Comparison of ENCODE assay signal across 23 cellular contexts in genomic region chr10:75091173-75091572, GRCh38.
"Had no signal": no experiment of that assay in that cellular context is flagged by ENCODE, and none has a peak within 500 bp of the region (broad histone marks: within the 10 kb centered on the region; RNA-seq: fewer than 3 reads in every experiment).

No MANE protein-coding gene starts in this region.

- H3K4me3 ChIP-seq: cardiac muscle cell, MG63 had no signal

- H3K36me3 Mint-ChIP-seq: activated naive CD8-positive, alpha-beta T cell; T-cell had no signal

- H3K27me3 Mint-ChIP-seq: activated naive CD8-positive, alpha-beta T cell; T-cell had no signal

- FAIRE-seq: TTC549 had no signal

- H3K9me3 Mint-ChIP-seq: activated B cell treated with CpG ODN at 0.5 μM for 24 hours; activated CD4-positive, alpha-beta T cell treated with anti-CD3 and anti-CD28 coated beads, Interleukin-2, amount 10 ng/mL, durations not matched to agents 24 days and 14 days; activated naive CD4-positive, alpha-beta T cell treated with anti-CD3 and anti-CD28 coated beads for 36 hours; activated T-cell treated with anti-CD3 and anti-CD28 coated beads, Interleukin-2, amount 50 U/mL, for 4 hours; T-cell had no signal

- DNase-seq: activated B cell treated with CpG ODN at 0.5 μM for 24 hours; activated CD4-positive, alpha-beta T cell treated with anti-CD3 and anti-CD28 coated beads for 1 hour; activated CD4-positive, alpha-beta T cell treated with anti-CD3 and anti-CD28 coated beads, Interleukin-2, amount 10 ng/mL, durations not matched to agents 24 days and 14 days; activated CD4-positive, alpha-beta T cell treated with anti-CD3 and anti-CD28 coated beads, Interleukin-2, amount 50 U/mL, for 48 hours; activated CD8-positive, alpha-beta memory T cell treated with anti-CD3 and anti-CD28 coated beads for 24 hours; activated gamma-delta T cell; activated naive CD4-positive, alpha-beta T cell treated with anti-CD3 and anti-CD28 coated beads for 36 hours; activated T-cell treated with anti-CD3 and anti-CD28 coated beads, Interleukin-2, amount 50 U/mL, for 4 hours; brain microvascular endothelial cell; MG63; NCI-H146; NCI-H2029; NCI-H524 treated with DMSO at 0.1 percent for 48 hours; NCI-H82; PC-3; SHP77 treated with DMSO at 0.1 percent for 48 hours; T-cell; T-helper 2 cell; T1000 had no signal

- H3K9ac ChIP-seq: KMS-11 had no signal

- H3K4me2 ChIP-seq: KMS-11 had no signal

- H3K36me3 ChIP-seq: brain microvascular endothelial cell, cardiac muscle cell, MG63 had no signal

- ATAC-seq: activated T-cell treated with anti-CD3 and anti-CD28 coated beads, Interleukin-2, amount 50 U/mL, for 4 hours; PC-3; T-cell had no signal

- H3K27ac ChIP-seq: brain microvascular endothelial cell, cardiac muscle cell, KMS-11 had no signal

- H3K27me3 ChIP-seq: brain microvascular endothelial cell, MG63 had no signal

- H3K9me3 ChIP-seq: MG63 had no signal

- H3K27ac Mint-ChIP-seq: activated B cell treated with CpG ODN at 0.5 μM for 24 hours; activated CD4-positive, alpha-beta T cell treated with anti-CD3 and anti-CD28 coated beads, Interleukin-2, amount 10 ng/mL, durations not matched to agents 24 days and 14 days; activated naive CD4-positive, alpha-beta T cell treated with anti-CD3 and anti-CD28 coated beads for 36 hours; activated naive CD8-positive, alpha-beta T cell; T-cell had no signal

- H3K4me3 Mint-ChIP-seq: activated B cell treated with CpG ODN at 0.5 μM for 24 hours; activated CD4-positive, alpha-beta T cell treated with anti-CD3 and anti-CD28 coated beads, Interleukin-2, amount 10 ng/mL, durations not matched to agents 24 days and 14 days; activated naive CD4-positive, alpha-beta T cell treated with anti-CD3 and anti-CD28 coated beads for 36 hours; activated naive CD8-positive, alpha-beta T cell; activated T-cell treated with anti-CD3 and anti-CD28 coated beads, Interleukin-2, amount 50 U/mL, for 4 hours; T-cell had no signal
